Comparison of ENCODE assay signal across 1 cellular context in genomic region chr17:39774043-39774442, GRCh38.
TF ChIP-seq lines count a peak whose summit lies in the region.

No MANE protein-coding gene starts in this region.

TF ChIP-seq in GM12878, 131 proteins besides CTCF, POLR2A, EP300 and RAD21:
- TF ChIP-seq SKIL (IDR thresholded peaks at IDR 0.05; ENCODE audit: low read depth, poor library complexity, severe bottlenecking) (no peak), CHD4 (IDR thresholded peaks at IDR 0.05) (no peak), TCF3 (IDR thresholded peaks at IDR 0.05; ENCODE audit: borderline replicate concordance, insufficient read depth, low read depth, low read length) (no peak), FOXM1 (IDR thresholded peaks at IDR 0.05; ENCODE audit: low read depth, low read length) (0 out of 2 replicates have a peak, but pooled peaks have one; percentile 14), NKRF (conservative IDR thresholded peaks at IDR 0.05) (no peak), ATF7 (IDR thresholded peaks at IDR 0.05; ENCODE audit: low read depth) (no peak), TBL1XR1 (IDR thresholded peaks at IDR 0.05; ENCODE audit: low read depth, low read length) (0 out of 2 replicates have a peak, but pooled peaks have one; percentile 25), SIX5 (IDR thresholded peaks at IDR 0.05; ENCODE audit: low read depth, low read length, severe bottlenecking) (no peak), USF1 (IDR thresholded peaks at IDR 0.05; ENCODE audit: borderline replicate concordance, extremely low read length, insufficient read depth, low read depth, low read length) (no peak), ZNF384 (IDR thresholded peaks at IDR 0.05; ENCODE audit: borderline replicate concordance, low read depth, low read length) (no peak), HDGF (IDR thresholded peaks at IDR 0.05) (peak; percentile 77; the same call in 1 of the 2 replicates), SUPT20H (IDR thresholded peaks at IDR 0.05; ENCODE audit: borderline replicate concordance, control insufficient read depth, low read depth, low read length) (no peak), BACH1 (IDR thresholded peaks at IDR 0.05; ENCODE audit: borderline replicate concordance) (no peak), FOS (IDR thresholded peaks at IDR 0.05; ENCODE audit: borderline replicate concordance, extremely low read depth, insufficient read length) (no peak), NR2C1 (IDR thresholded peaks at IDR 0.05) (peak; percentile 83), POLR2AphosphoS2 (IDR thresholded peaks at IDR 0.05; ENCODE audit: low read depth, low read length) (no peak), JUND (IDR thresholded peaks at IDR 0.05; ENCODE audit: low read depth, low read length) (no peak), NR2F1 (conservative IDR thresholded peaks at IDR 0.05) (peak; percentile 88), MEF2A (IDR thresholded peaks at IDR 0.05; ENCODE audit: insufficient read depth, low read depth, low read length) (no peak), MTA2 (IDR thresholded peaks at IDR 0.05; ENCODE audit: low read depth) (peak; percentile 13; the same call in 1 of the 2 replicates), CBX5 (IDR thresholded peaks at IDR 0.05; ENCODE audit: low read depth) (no peak), CBFB (IDR thresholded peaks at IDR 0.05; ENCODE audit: low read depth) (no peak), YY1 (IDR thresholded peaks at IDR 0.05; ENCODE audit: low read depth, low read length) (no peak), BHLHE40 (IDR thresholded peaks at IDR 0.05; ENCODE audit: borderline replicate concordance in 1 of 2, low read depth in 2 of 2, low read length in 1 of 2) (no peak), ZBTB4 (CRISPR knock-in tag; IDR thresholded peaks at IDR 0.05) (no peak), IRF3 (IDR thresholded peaks at IDR 0.05) (no peak), RBBP5 (conservative IDR thresholded peaks at IDR 0.05) (no peak), CEBPB (IDR thresholded peaks at IDR 0.05; ENCODE audit: borderline replicate concordance in 1 of 2, low read depth in 2 of 2, low read length in 2 of 2) (no peak), IKZF2 (IDR thresholded peaks at IDR 0.05) (peak in 1 of 2 experiments; percentile 54; a peak in 1 of 4 replicates), ZBTB33 (IDR thresholded peaks at IDR 0.05) (no peak), YBX1 (IDR thresholded peaks at IDR 0.05) (no peak), ZNF687 (IDR thresholded peaks at IDR 0.05) (no peak), ZZZ3 (IDR thresholded peaks at IDR 0.05; ENCODE audit: control insufficient read depth, insufficient read length, low read depth) (no peak), NRF1 (conservative IDR thresholded peaks at IDR 0.05; ENCODE audit: low read depth, low read length) (no peak), MYC (IDR thresholded peaks at IDR 0.05; ENCODE audit: insufficient read depth, insufficient read length, insufficient replicate concordance, low read length, severe bottlenecking) (no peak), POLR2AphosphoS5 (IDR thresholded peaks at IDR 0.05; ENCODE audit: low read length) (no peak), ZNF207 (IDR thresholded peaks at IDR 0.05; ENCODE audit: borderline replicate concordance) (no peak), GATAD2B (conservative IDR thresholded peaks at IDR 0.05; ENCODE audit: low read depth) (no peak), STAT1 (conservative IDR thresholded peaks at IDR 0.05) (no peak), HDAC6 (IDR thresholded peaks at IDR 0.05; ENCODE audit: unreplicated experiment) (no peak), CEBPZ (IDR thresholded peaks at IDR 0.05; ENCODE audit: low read depth, low read length) (no peak), IKZF1 (conservative IDR thresholded peaks at IDR 0.05) (no peak), PBX3 (IDR thresholded peaks at IDR 0.05; ENCODE audit: insufficient replicate concordance, low read depth, low read length) (no peak)
